1 cellular context compared by ENCODE assay signal in genomic region chr15:50414624-50415023, GRCh38.
TF ChIP-seq lines count a peak whose summit lies in the region.

No MANE protein-coding gene starts in this region.

TF ChIP-seq in K562, 482 proteins besides CTCF, POLR2A, EP300 and RAD21 (continued from another document):
- TF ChIP-seq ARID1B (IDR thresholded peaks at IDR 0.05), result peak; percentile 44
- TF ChIP-seq RAD51 (IDR thresholded peaks at IDR 0.05; ENCODE audit: borderline replicate concordance, low read depth), result no peak
- no peak for TF ChIP-seq DNMT1 (IDR thresholded peaks at IDR 0.05)
- no peak for TF ChIP-seq JUN (IDR thresholded peaks at IDR 0.05; ENCODE audit: borderline replicate concordance, low read depth, low read length)
- TF ChIP-seq JUN (CRISPR knock-in tag; IDR thresholded peaks at IDR 0.05; ENCODE audit: borderline replicate concordance), result no peak
- peak; percentile 60 for TF ChIP-seq CBFA2T3 (IDR thresholded peaks at IDR 0.05)
- no peak for TF ChIP-seq ZNF277 (CRISPR knock-in tag; IDR thresholded peaks at IDR 0.05; ENCODE audit: borderline replicate concordance)
- TF ChIP-seq NR1H2 (CRISPR knock-in tag; IDR thresholded peaks at IDR 0.05), result no peak
- no peak for TF ChIP-seq NR2C1 (IDR thresholded peaks at IDR 0.05)
- no peak for TF ChIP-seq NR2C1 (tag; IDR thresholded peaks at IDR 0.05)
- TF ChIP-seq SIRT6 (IDR thresholded peaks at IDR 0.05; ENCODE audit: low read depth, low read length), result no peak
- no peak for TF ChIP-seq POLR2AphosphoS2 (IDR thresholded peaks at IDR 0.05; ENCODE audit: low read length)
- peak in 1 of 3 experiments; percentile 25 for TF ChIP-seq YY1 (IDR thresholded peaks at IDR 0.05; ENCODE audit: borderline replicate concordance in 1 of 3, control insufficient read depth in 1 of 3, extremely low read depth in 1 of 3, insufficient read depth in 3 of 3, insufficient read length in 1 of 3, insufficient replicate concordance in 2 of 3, low read depth in 1 of 3, low read length in 2 of 3)
- no peak for TF ChIP-seq GATA2 (CRISPR knock-in tag; IDR thresholded peaks at IDR 0.05)
- no peak for TF ChIP-seq MCM3 (IDR thresholded peaks at IDR 0.05)
- no peak for TF ChIP-seq ZNF408 (CRISPR knock-in tag; IDR thresholded peaks at IDR 0.05; ENCODE audit: low read depth)
- no peak for TF ChIP-seq HCFC1 (IDR thresholded peaks at IDR 0.05; ENCODE audit: low read depth, low read length)
- TF ChIP-seq MAFG (tag; conservative IDR thresholded peaks at IDR 0.05), result no peak
- TF ChIP-seq ZFPM2 (CRISPR knock-in tag; IDR thresholded peaks at IDR 0.05), result no peak
- TF ChIP-seq BHLHE40 (IDR thresholded peaks at IDR 0.05; ENCODE audit: low read length), result no peak
- TF ChIP-seq ARID4B (CRISPR knock-in tag; IDR thresholded peaks at IDR 0.05), result no peak
- TF ChIP-seq CREM (IDR thresholded peaks at IDR 0.05; ENCODE audit: low read depth), result 0 out of 2 replicates have a peak, but pooled peaks have one; percentile 10
- no peak for TF ChIP-seq CC2D1A (IDR thresholded peaks at IDR 0.05)
- no peak for TF ChIP-seq BCL6 (CRISPR knock-in tag; IDR thresholded peaks at IDR 0.05)
